Comparison of ENCODE assay signal across 10 cellular contexts in genomic region chr2:16626497-16626896, GRCh38. TPM values are rescaled to one million over a fixed set of nuclear protein-coding genes. Genes with fewer than 3 reads are reported as not detected.
A peak's percentile ranks its signal among the peaks of the same experiment; 100 is the strongest.
DNase-seq lines count a peak whose midpoint lies in the region; ATAC-seq and TF ChIP-seq lines count a peak whose summit lies in the region.
"Had no signal": no experiment of that assay in that cellular context is flagged by ENCODE, and none has a peak within 500 bp of the region (broad histone marks: within the 10 kb centered on the region; RNA-seq: fewer than 3 reads in every experiment).

No MANE protein-coding gene starts in this region.

- H3K4me1 ChIP-seq in Loucy (ENCODE audit: insufficient read depth, low read length, poor library complexity, severe bottlenecking) = peaks cover 100% of the 10 kb centered on the region
- peaks cover 11% of the 10 kb centered on the region for H3K4me1 ChIP-seq in body of pancreas
- H3K4me1 ChIP-seq in stomach = peaks cover 6 to 67% (median 33%) of the 10 kb centered on the region in 4 donors
- H3K4me1 ChIP-seq in Karpas-422 (ENCODE audit: low read length) = peaks cover 16% of the 10 kb centered on the region

- no peaks in the 10 kb centered on the region for H3K36me3 Mint-ChIP-seq in activated CD4-positive, alpha-beta T cell treated with anti-CD3 and anti-CD28 coated beads, Interleukin-2, amount 10 ng/mL, durations not matched to agents 7 days and 5 days (ENCODE audit: low read depth)

- H3K4me3 Mint-ChIP-seq in activated CD4-positive, alpha-beta T cell treated with anti-CD3 and anti-CD28 coated beads, Interleukin-2, amount 10 ng/mL, durations not matched to agents 7 days and 5 days = no peak overlapping the region
- H3K4me3 Mint-ChIP-seq: stimulated activated effector memory CD8-positive, alpha-beta T cell treated with anti-CD3 and anti-CD28 coated beads, Interleukin-12 subunit alpha, Interleukin-12 subunit beta, amount 100 ng/mL, for 72 hours had no signal

- TF ChIP-seq EP300 in stomach (IDR thresholded peaks at IDR 0.05) = no peak

- H3K4me2 ChIP-seq in Loucy (ENCODE audit: low read depth, low read length, poor library complexity, severe bottlenecking) = peak overlapping the region; percentile 86
- H3K4me2 ChIP-seq in Karpas-422 (ENCODE audit: low read depth, low read length, poor library complexity, severe bottlenecking) = no peak overlapping the region

- peak overlapping the region; percentile 70 for H3K9ac ChIP-seq in Loucy (ENCODE audit: low read depth, low read length, poor library complexity, severe bottlenecking)
- H3K9ac ChIP-seq in Karpas-422 (ENCODE audit: low read length) = no peak overlapping the region

- TF ChIP-seq POLR2A in body of pancreas (IDR thresholded peaks at IDR 0.05) = no peak
- TF ChIP-seq POLR2A in stomach (IDR thresholded peaks at IDR 0.05) = no peak

- POLR2A ChIA-PET in activated CD4-positive, alpha-beta T cell treated with anti-CD3 and anti-CD28 coated beads, Interleukin-2, amount 10 ng/mL, durations not matched to agents 7 days and 5 days (lab: Charles Lee) = no interaction called here

- H3K36me3 ChIP-seq in Loucy (ENCODE audit: insufficient read depth, low read length) = no peaks in the 10 kb centered on the region
- no peaks in the 10 kb centered on the region for H3K36me3 ChIP-seq in body of pancreas (replicated peaks in 1 of 2; ENCODE audit: insufficient read depth in 1 of 2, low read depth in 2 of 2)
- H3K36me3 ChIP-seq in stomach = peaks cover 0 to 18% (median 0%) of the 10 kb centered on the region in 4 donors
- no peaks in the 10 kb centered on the region for H3K36me3 ChIP-seq in Karpas-422 (ENCODE audit: insufficient read depth, low read length)

- peak; percentile 21 for ATAC-seq in body of pancreas
- no peak for ATAC-seq in GM21737 (IDR thresholded peaks at IDR 0.05; ENCODE audit: unreplicated experiment)
- ATAC-seq: stimulated activated effector memory CD8-positive, alpha-beta T cell treated with anti-CD3 and anti-CD28 coated beads, Interleukin-12 subunit alpha, Interleukin-12 subunit beta, amount 100 ng/mL, for 72 hours had no signal

- DNase-seq in body of pancreas (peak in 1 of 4 donors; percentile 42), stomach (no peak), medulla oblongata (ENCODE audit: extremely low spot score) (no peak), Karpas-422 (no peak)
- no peak for DNase-seq in activated CD4-positive, alpha-beta T cell treated with anti-CD3 and anti-CD28 coated beads, Interleukin-2, amount 10 ng/mL, durations not matched to agents 7 days and 5 days
- DNase-seq: effector memory CD4-positive, alpha-beta T cell had no signal

- TF ChIP-seq CTCF in Loucy (conservative IDR thresholded peaks at IDR 0.05; ENCODE audit: low read length) (no peak), body of pancreas (IDR thresholded peaks at IDR 0.05) (no peak), stomach (IDR thresholded peaks at IDR 0.05) (no peak)

- H4K20me1 ChIP-seq in Loucy (ENCODE audit: insufficient read depth, low read length, poor library complexity, severe bottlenecking) (no peaks in the 10 kb centered on the region), Karpas-422 (ENCODE audit: insufficient read depth, low read depth, low read length) (no peaks in the 10 kb centered on the region)

- WGBS in body of pancreas, 2 donors = 57 to 79% methylated on average over 3 of the region's 3 CpGs
- WGBS in stomach, 5 donors = 62 to 77% (median 75%) methylated on average over 3 of the region's 3 CpGs

- no peaks in the 10 kb centered on the region for H3K27me3 Mint-ChIP-seq in activated CD4-positive, alpha-beta T cell treated with anti-CD3 and anti-CD28 coated beads, Interleukin-2, amount 10 ng/mL, durations not matched to agents 7 days and 5 days

- H3K27me3 ChIP-seq in Loucy (ENCODE audit: insufficient read depth, low read length, poor library complexity, severe bottlenecking) (no peaks in the 10 kb centered on the region), body of pancreas (no peaks in the 10 kb centered on the region), layer of hippocampus (ENCODE audit: control insufficient read depth, insufficient read depth, low read length) (no peaks in the 10 kb centered on the region), stomach (no peaks in the 10 kb centered on the region), Karpas-422 (ENCODE audit: low read length) (no peaks in the 10 kb centered on the region)

- H3K27ac Mint-ChIP-seq in activated CD4-positive, alpha-beta T cell treated with anti-CD3 and anti-CD28 coated beads, Interleukin-2, amount 10 ng/mL, durations not matched to agents 7 days and 5 days = no peak overlapping the region
- H3K27ac Mint-ChIP-seq: stimulated activated effector memory CD8-positive, alpha-beta T cell treated with anti-CD3 and anti-CD28 coated beads, Interleukin-12 subunit alpha, Interleukin-12 subunit beta, amount 100 ng/mL, for 72 hours had no signal

- H3K4me3 ChIP-seq in Loucy (ENCODE audit: low read length, poor library complexity, severe bottlenecking) = no peak overlapping the region
- no peak overlapping the region for H3K4me3 ChIP-seq in body of pancreas
- H3K4me3 ChIP-seq in stomach = no peak overlapping the region
- H3K4me3 ChIP-seq in Karpas-422 (ENCODE audit: low read length) = no peak overlapping the region

- H3K9me2 ChIP-seq in Loucy (replicated peaks; ENCODE audit: low read depth, low read length) (no peaks in the 10 kb centered on the region), Karpas-422 (replicated peaks; ENCODE audit: insufficient read depth, low read length) (no peaks in the 10 kb centered on the region)

- peaks cover 51% of the 10 kb centered on the region for H3K4me1 Mint-ChIP-seq in activated CD4-positive, alpha-beta T cell treated with anti-CD3 and anti-CD28 coated beads, Interleukin-2, amount 10 ng/mL, durations not matched to agents 7 days and 5 days

- peak overlapping the region in 1 of 4 donors; percentile 78 for H3K27ac ChIP-seq in body of pancreas
- peak overlapping the region; percentile 58 for H3K27ac ChIP-seq in layer of hippocampus (ENCODE audit: low read depth, low read length)
- peak overlapping the region in 4 of 5 donors; percentile 48 to 74 (median 64) for H3K27ac ChIP-seq in stomach
- H3K27ac ChIP-seq in Karpas-422 (ENCODE audit: low read length) = no peak overlapping the region

- H3K79me2 ChIP-seq in Loucy (ENCODE audit: insufficient read depth, low read length) (no peaks in the 10 kb centered on the region), Karpas-422 (ENCODE audit: low read length) (no peaks in the 10 kb centered on the region)

- CTCF ChIA-PET in activated CD4-positive, alpha-beta T cell treated with anti-CD3 and anti-CD28 coated beads, Interleukin-2, amount 10 ng/mL, durations not matched to agents 7 days and 5 days (lab: Charles Lee) = no interaction called here

- H3K9me3 Mint-ChIP-seq in activated CD4-positive, alpha-beta T cell treated with anti-CD3 and anti-CD28 coated beads, Interleukin-2, amount 10 ng/mL, durations not matched to agents 7 days and 5 days = no peaks in the 10 kb centered on the region
- H3K9me3 Mint-ChIP-seq: stimulated activated effector memory CD8-positive, alpha-beta T cell treated with anti-CD3 and anti-CD28 coated beads, Interleukin-12 subunit alpha, Interleukin-12 subunit beta, amount 100 ng/mL, for 72 hours had no signal

- intact Hi-C loops in body of pancreas (cut with DNase I) = no loop called here
- intact Hi-C loops in stomach (cut with DNase I; ENCODE audit: low total_unique reads) = no loop called here

- no peaks in the 10 kb centered on the region for H3F3A ChIP-seq in Loucy (ENCODE audit: low read depth)

- H2AFZ ChIP-seq in Loucy (ENCODE audit: low read length) = no peak overlapping the region
- H2AFZ ChIP-seq in Karpas-422 (ENCODE audit: low read length) = no peak overlapping the region

- no peaks in the 10 kb centered on the region for H3K9me3 ChIP-seq in Loucy (ENCODE audit: insufficient read depth, low read depth, low read length)
- H3K9me3 ChIP-seq in body of pancreas = no peaks in the 10 kb centered on the region
- H3K9me3 ChIP-seq in stomach = no peaks in the 10 kb centered on the region
- no peaks in the 10 kb centered on the region for H3K9me3 ChIP-seq in Karpas-422 (ENCODE audit: low read length)

RNA-seq across cellular contexts. Expression of gene CYRIA, which starts 39.1 kb away (rescaled TPM):
- total RNA-seq in body of pancreas (1 to 10 TPM; 4.4 to 5.3 TPM), stomach (10 to 100 TPM in 2 of 5 donors, 1 to 10 TPM in 2, under 1 TPM in 1; under 0.01 to 12.7 (median 3.3) TPM)
- polyA plus RNA-seq in stomach = 1 to 10 TPM; 1.9 to 4.4 (median 3.2) TPM
- under 1 TPM; 0.20 to 0.31 TPM for total RNA-seq in activated CD4-positive, alpha-beta T cell treated with anti-CD3 and anti-CD28 coated beads, Interleukin-2, amount 10 ng/mL, durations not matched to agents 7 days and 5 days
- total RNA-seq in Karpas-422 (2014; rRNA removed; shearing (Covaris generic); ENCODE audit: low replicate concordance) = 2.3 and 4.2 TPM in 2 replicates
